ENCODE assay signal across 11 cellular contexts in the genomic region with DNA sequence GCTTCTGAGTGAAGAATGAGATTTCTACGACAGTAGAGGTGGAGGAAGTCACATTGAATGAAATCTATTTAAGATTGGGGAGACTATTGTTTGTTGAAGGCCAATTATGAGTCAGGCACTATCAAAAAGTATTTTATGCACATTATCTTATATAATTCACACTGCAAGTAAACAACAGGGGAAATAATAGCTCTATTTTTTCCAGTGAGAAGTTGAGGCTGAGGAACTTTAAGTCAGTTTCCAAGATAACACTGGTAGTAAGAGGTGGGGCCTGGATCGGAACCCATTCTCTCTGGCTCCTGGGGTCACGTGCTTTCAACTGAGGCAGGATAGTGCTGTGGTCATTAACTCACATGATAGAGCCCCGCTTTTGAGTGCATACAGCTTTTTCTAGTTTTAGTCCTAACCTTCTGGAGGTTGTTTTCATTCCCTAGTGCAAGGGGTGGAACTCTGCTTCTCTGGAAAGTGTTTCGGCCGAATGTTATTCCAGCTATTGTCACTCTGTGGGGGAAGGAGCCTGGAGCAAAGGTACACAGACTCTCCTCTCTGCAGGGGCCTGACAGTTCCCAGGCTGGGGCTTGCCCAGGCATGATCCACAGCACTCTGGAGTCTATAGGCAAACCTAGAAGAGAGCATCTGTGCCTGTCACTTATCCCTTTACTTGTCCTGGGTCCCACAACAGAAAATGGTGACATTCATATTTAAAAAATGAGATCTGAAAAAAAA.
DNase-seq lines count a peak whose midpoint lies in the region; ATAC-seq and TF ChIP-seq lines count a peak whose summit lies in the region.
"Had no signal": no experiment of that assay in that cellular context is flagged by ENCODE, and none has a peak within 500 bp of the region (broad histone marks: within the 10 kb centered on the region; RNA-seq: fewer than 3 reads in every experiment).

No MANE protein-coding gene starts in this region.

- no peak overlapping the region for H3K4me3 Mint-ChIP-seq in GM23338

- peak; percentile 59 for DNase-seq in GM23338 (ENCODE audit: low spot score)
- peak; percentile 96 for DNase-seq in NCI-H69 (lab: John Stamatoyannopoulos, UW)
- no peak for DNase-seq in epithelial cell of prostate (ENCODE audit: low read depth, low spot score)
- no peak for DNase-seq in activated CD4-positive, alpha-beta T cell treated with anti-CD3 and anti-CD28 coated beads for 4 hours
- no peak for DNase-seq in NCI-H82 (lab: John Stamatoyannopoulos, UW)
- no peak for DNase-seq in AG08395 (ENCODE audit: low spot score)
- DNase-seq: activated CD8-positive, alpha-beta memory T cell treated with anti-CD3 and anti-CD28 coated beads for 24 hours had no signal

- H3K27ac Mint-ChIP-seq in GM23338: peak overlapping the region; percentile 71

- no peak overlapping the region for H3K4me3 ChIP-seq in GM23338
- H3K4me3 ChIP-seq in neuron (ENCODE audit: low read length): no peak overlapping the region
- H3K4me3 ChIP-seq: lung had no signal

- peaks cover 10% of the 10 kb centered on the region; the same call in 2 of the 3 replicates for H3K36me3 Mint-ChIP-seq in GM23338 (ENCODE audit: low read depth)

- H3K27ac ChIP-seq in GM23338 (ENCODE audit: low read depth) (peak overlapping the region; percentile 30; the same call in 1 of the 2 replicates), epithelial cell of prostate (peak overlapping the region; percentile 93)
- H3K27ac ChIP-seq: HL-60 had no signal

- no peaks in the 10 kb centered on the region for H3F3A ChIP-seq in GM23338 (replicated peaks; ENCODE audit: low read depth)

- H3K36me3 ChIP-seq in GM23338 (ENCODE audit: insufficient read depth) (no peaks in the 10 kb centered on the region), neuron (ENCODE audit: insufficient read depth, low read length) (no peaks in the 10 kb centered on the region)

- H3K79me2 ChIP-seq in GM23338 (replicated peaks; ENCODE audit: insufficient read depth): no peaks in the 10 kb centered on the region

- H3K4me1 ChIP-seq in GM23338 (ENCODE audit: insufficient read depth): peaks cover 3% of the 10 kb centered on the region
- H3K4me1 ChIP-seq in neuron (ENCODE audit: insufficient read depth, low read length): peaks cover 16% of the 10 kb centered on the region

- H3K9me2 ChIP-seq in GM23338 (ENCODE audit: insufficient read depth): no peaks in the 10 kb centered on the region; the same call in 1 of the 2 replicates

- ATAC-seq in GM23338 (peak; percentile 100), HG02884 (IDR thresholded peaks at IDR 0.05; ENCODE audit: unreplicated experiment) (no peak)

- H3K9me3 ChIP-seq in neuron (ENCODE audit: low read length): no peaks in the 10 kb centered on the region

- no peak for TF ChIP-seq CTCF in GM23338 (conservative IDR thresholded peaks at IDR 0.05; ENCODE audit: low read depth in 2 of 2)

- H2AFZ ChIP-seq in GM23338: peak overlapping the region; percentile 6; the same call in 1 of the 2 replicates
- H2AFZ ChIP-seq in neuron (ENCODE audit: low read depth, low read length): peak overlapping the region; percentile 14

- peaks cover 12% of the 10 kb centered on the region for H3K4me1 Mint-ChIP-seq in GM23338

- no peak overlapping the region for H3K4me2 ChIP-seq in GM23338

- peaks cover 4% of the 10 kb centered on the region for H3K27me3 Mint-ChIP-seq in GM23338 (ENCODE audit: insufficient read depth, low read depth, poor library complexity)

- no peaks in the 10 kb centered on the region for H4K20me1 ChIP-seq in GM23338 (replicated peaks; ENCODE audit: insufficient read depth)

- peaks cover 12% of the 10 kb centered on the region; the same call in 2 of the 3 replicates for H3K9me3 Mint-ChIP-seq in GM23338

- no peaks in the 10 kb centered on the region for H3K27me3 ChIP-seq in GM23338 (ENCODE audit: insufficient read depth)
- no peaks in the 10 kb centered on the region for H3K27me3 ChIP-seq in neuron (ENCODE audit: insufficient read depth, low read length)

TF ChIP-seq in GM23338, 12 proteins besides CTCF, POLR2A, EP300 and RAD21:
- no peak for TF ChIP-seq STAT1 (IDR thresholded peaks at IDR 0.05; ENCODE audit: unreplicated experiment)

Comparison
In these comparisons a context has a peak if more than half of its experiments do, and no peak if none do; other contexts are left out.
1. DNase-seq: peak in GM23338 (single experiment) and NCI-H69 (single experiment); none in epithelial cell of prostate (single experiment), activated CD4-positive, alpha-beta T cell treated with anti-CD3 and anti-CD28 coated beads for 4 hours (0 of 2), NCI-H82 (single experiment) and AG08395 (single experiment).